In the genomic region with DNA sequence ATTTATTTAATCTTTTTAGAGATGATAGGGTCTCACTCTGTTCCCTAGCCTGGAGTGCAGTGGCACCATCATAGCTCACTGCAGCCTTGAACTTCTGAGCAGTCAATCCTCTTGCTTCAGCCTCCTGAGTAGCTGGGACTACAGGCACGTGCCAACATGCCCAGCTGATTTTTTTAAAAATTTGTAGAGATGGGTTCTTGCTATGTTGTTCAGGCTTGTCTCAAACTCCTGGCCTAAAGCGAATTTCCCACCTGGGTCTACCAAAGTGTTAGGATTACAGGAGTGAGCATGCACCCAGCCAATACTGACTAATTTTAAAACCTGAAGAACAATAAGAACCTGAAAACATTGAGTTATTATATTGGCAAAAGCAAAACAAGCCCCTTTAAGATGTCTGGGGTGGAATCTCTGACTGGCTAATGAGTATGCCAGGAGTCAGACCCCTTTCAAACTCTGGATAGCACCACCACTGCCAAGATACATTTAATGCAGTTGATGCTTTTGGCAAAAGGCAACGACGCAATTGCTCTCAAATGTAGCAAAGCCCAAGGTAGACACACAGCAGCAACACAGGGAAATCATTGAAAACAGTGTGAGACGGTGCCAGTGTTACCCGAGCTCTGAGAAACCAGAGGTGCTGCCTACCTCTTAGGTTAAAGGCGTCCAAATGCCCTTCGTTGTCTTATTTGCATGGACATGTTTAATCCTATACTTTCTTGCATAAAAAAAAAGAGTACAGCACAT, we compare ENCODE assay signal across 18 cellular contexts.
"Had no signal": no experiment of that assay in that cellular context is flagged by ENCODE, and none has a peak within 500 bp of the region (broad histone marks: within the 10 kb centered on the region; RNA-seq: fewer than 3 reads in every experiment).

No MANE protein-coding gene starts in this region.

- H3K9me3 Mint-ChIP-seq: activated naive CD4-positive, alpha-beta T cell treated with anti-CD3 and anti-CD28 coated beads, Interleukin-2, amount 50 U/mL, for 24 hours; brain; dendritic cell treated with granulocyte-macrophage colony-stimulating factor and Interleukin-4, amounts not matched to agents 40 ng/mL and 50 ng/mL, for 4 days; natural killer cell treated with Interleukin-12 subunit alpha and Interleukin-12 subunit beta and Interleukin-15 and Interleukin-18, amount 100 ng/mL, for 72 hours; stimulated activated effector memory CD8-positive, alpha-beta T cell treated with anti-CD3 and anti-CD28 coated beads, Interleukin-12 subunit alpha, Interleukin-12 subunit beta, amount 100 ng/mL, for 72 hours had no signal

- ATAC-seq: activated CD4-positive, alpha-beta T cell treated with anti-CD3 and anti-CD28 coated beads for 36 hours; esophagus mucosa; left lobe of liver; natural killer cell treated with Interleukin-12 subunit alpha and Interleukin-12 subunit beta and Interleukin-15 and Interleukin-18, amount 100 ng/mL, for 72 hours; right cardiac atrium; stimulated activated effector memory CD8-positive, alpha-beta T cell treated with anti-CD3 and anti-CD28 coated beads, Interleukin-12 subunit alpha, Interleukin-12 subunit beta, amount 100 ng/mL, for 72 hours had no signal

- H3K36me3 Mint-ChIP-seq: brain had no signal

- H3K27ac Mint-ChIP-seq: activated naive CD4-positive, alpha-beta T cell treated with anti-CD3 and anti-CD28 coated beads, Interleukin-2, amount 50 U/mL, for 24 hours; brain; dendritic cell treated with granulocyte-macrophage colony-stimulating factor and Interleukin-4, amounts not matched to agents 40 ng/mL and 50 ng/mL, for 4 days; natural killer cell treated with Interleukin-12 subunit alpha and Interleukin-12 subunit beta and Interleukin-15 and Interleukin-18, amount 100 ng/mL, for 72 hours; stimulated activated effector memory CD8-positive, alpha-beta T cell treated with anti-CD3 and anti-CD28 coated beads, Interleukin-12 subunit alpha, Interleukin-12 subunit beta, amount 100 ng/mL, for 72 hours had no signal

- H3K27me3 ChIP-seq: transverse colon had no signal

- DNase-seq: activated CD4-positive, alpha-beta T cell treated with anti-CD3 and anti-CD28 coated beads for 36 hours; activated T-cell treated with anti-CD3 and anti-CD28 coated beads for 4 hours; amniotic stem cell; head of caudate nucleus; nucleus accumbens; right cardiac atrium; T1000; transverse colon had no signal

- H3K4me3 Mint-ChIP-seq: activated CD4-positive, alpha-beta T cell treated with anti-CD3 and anti-CD28 coated beads for 36 hours; activated naive CD4-positive, alpha-beta T cell treated with anti-CD3 and anti-CD28 coated beads, Interleukin-2, amount 50 U/mL, for 24 hours; brain; dendritic cell treated with granulocyte-macrophage colony-stimulating factor and Interleukin-4, amounts not matched to agents 40 ng/mL and 50 ng/mL, for 4 days; natural killer cell treated with Interleukin-12 subunit alpha and Interleukin-12 subunit beta and Interleukin-15 and Interleukin-18, amount 100 ng/mL, for 72 hours; stimulated activated effector memory CD8-positive, alpha-beta T cell treated with anti-CD3 and anti-CD28 coated beads, Interleukin-12 subunit alpha, Interleukin-12 subunit beta, amount 100 ng/mL, for 72 hours had no signal

- H3K4me2 ChIP-seq: smooth muscle cell had no signal

- H3K27me3 Mint-ChIP-seq: activated CD4-positive, alpha-beta T cell treated with anti-CD3 and anti-CD28 coated beads for 36 hours; activated naive CD4-positive, alpha-beta T cell treated with anti-CD3 and anti-CD28 coated beads, Interleukin-2, amount 50 U/mL, for 24 hours; dendritic cell treated with granulocyte-macrophage colony-stimulating factor and Interleukin-4, amounts not matched to agents 40 ng/mL and 50 ng/mL, for 4 days; natural killer cell treated with Interleukin-12 subunit alpha and Interleukin-12 subunit beta and Interleukin-15 and Interleukin-18, amount 100 ng/mL, for 72 hours; progenitor cell of endocrine pancreas had no signal

- H3K4me3 ChIP-seq: smooth muscle cell, transverse colon had no signal

- H3K27ac ChIP-seq: transverse colon, VCaP had no signal

- H3K36me3 ChIP-seq: transverse colon had no signal

- H3K9me3 ChIP-seq: transverse colon had no signal
